10 cellular contexts compared by ENCODE assay signal in genomic region chr7:157734926-157735640, GRCh38.
"Had no signal": no experiment of that assay in that cellular context is flagged by ENCODE, and none has a peak within 500 bp of the region (broad histone marks: within the 10 kb centered on the region; RNA-seq: fewer than 3 reads in every experiment).

No MANE protein-coding gene starts in this region.

- H3K4me2 ChIP-seq: GM23338, KMS-11 had no signal

- ATAC-seq: GM23338, HCT116 had no signal

- H3K4me1 ChIP-seq: HAP-1 had no signal

- DNase-seq: H7, HFFc6, KBM-7 had no signal

- H3K27ac Mint-ChIP-seq: GM23338, HFFc6 had no signal

- H3K27ac ChIP-seq: HL-60, KMS-11 had no signal

- FAIRE-seq: HTR-8/SVneo had no signal

- H3K36me3 ChIP-seq: HAP-1 had no signal

- H3K9me3 ChIP-seq: HAP-1 had no signal

- H3K9me3 Mint-ChIP-seq: IgD-negative memory B cell had no signal

- H3K4me3 Mint-ChIP-seq: GM23338, HFFc6, IgD-negative memory B cell had no signal

- H2AFZ ChIP-seq: GM23338 had no signal

- H3K4me1 Mint-ChIP-seq: GM23338, IgD-negative memory B cell had no signal

- H3K4me3 ChIP-seq: GM23338, HAP-1 had no signal

- H3K9ac ChIP-seq: KMS-11 had no signal

- H3K36me3 Mint-ChIP-seq: IgD-negative memory B cell had no signal
